In genomic region chr1:227730630-227731151, GRCh38 we compare ENCODE assay signal across 11 cellular contexts. TPM values are rescaled to one million over a fixed set of nuclear protein-coding genes. Genes with fewer than 3 reads are reported as not detected.
DNase-seq lines count a peak whose midpoint lies in the region; ATAC-seq, FAIRE-seq and TF ChIP-seq lines count a peak whose summit lies in the region.
"Had no signal": no experiment of that assay in that cellular context is flagged by ENCODE, and none has a peak within 500 bp of the region (broad histone marks: within the 10 kb centered on the region; RNA-seq: fewer than 3 reads in every experiment).

No MANE protein-coding gene starts in this region.

- no peak overlapping the region for H3K4me3 Mint-ChIP-seq in activated CD4-positive, alpha-beta memory T cell treated with anti-CD3 and anti-CD28 coated beads, Interleukin-2, amount 10 ng/mL, durations not matched to agents 7 days and 5 days
- H3K4me3 Mint-ChIP-seq in activated CD4-positive, alpha-beta memory T cell treated with anti-CD3 and anti-CD28 coated beads for 36 hours = no peak overlapping the region

- H3K4me3 ChIP-seq in NT2/D1 (ENCODE audit: insufficient read length, low read depth) (no peak overlapping the region), esophagus muscularis mucosa (no peak overlapping the region), stomach (no peak overlapping the region)
- H3K4me3 ChIP-seq: ascending aorta, mucosa of descending colon, tibial artery had no signal

- FAIRE-seq in frontal cortex (lab: Jason Lieb, UNC) = no peak

- DNase-seq in activated CD4-positive, alpha-beta memory T cell treated with anti-CD3 and anti-CD28 coated beads, Interleukin-2, amount 10 ng/mL, durations not matched to agents 7 days and 5 days = peak; percentile 16
- no peak for DNase-seq in activated CD4-positive, alpha-beta memory T cell treated with anti-CD3 and anti-CD28 coated beads for 36 hours
- DNase-seq in NT2/D1 (ENCODE audit: low read depth, low spot score) (no peak), esophagus muscularis mucosa (ENCODE audit: extremely low spot score) (no peak), stomach (no peak), NCI-H524 (lab: John Stamatoyannopoulos, UW) (no peak), frontal cortex (ENCODE audit: low spot score in 2 of 2) (no peak)

- TF ChIP-seq POLR2A in esophagus muscularis mucosa (IDR thresholded peaks at IDR 0.05; ENCODE audit: low read depth) (no peak), stomach (IDR thresholded peaks at IDR 0.05) (no peak)

- TF ChIP-seq EP300 in esophagus muscularis mucosa (IDR thresholded peaks at IDR 0.05) (no peak), stomach (IDR thresholded peaks at IDR 0.05) (no peak)

- peaks cover 4% of the 10 kb centered on the region for H3K9me3 Mint-ChIP-seq in activated CD4-positive, alpha-beta memory T cell treated with anti-CD3 and anti-CD28 coated beads, Interleukin-2, amount 10 ng/mL, durations not matched to agents 7 days and 5 days
- no peaks in the 10 kb centered on the region for H3K9me3 Mint-ChIP-seq in activated CD4-positive, alpha-beta memory T cell treated with anti-CD3 and anti-CD28 coated beads for 36 hours

- H3K36me3 ChIP-seq in NT2/D1 (ENCODE audit: insufficient read depth, insufficient read length, low read length) (peaks cover 35% of the 10 kb centered on the region), esophagus muscularis mucosa (peaks cover 0 to 30% (median 27%) of the 10 kb centered on the region in 4 donors), stomach (peaks cover 16 to 30% (median 25%) of the 10 kb centered on the region in 4 donors)

- peak overlapping the region; percentile 47 for H3K27ac Mint-ChIP-seq in activated CD4-positive, alpha-beta memory T cell treated with anti-CD3 and anti-CD28 coated beads, Interleukin-2, amount 10 ng/mL, durations not matched to agents 7 days and 5 days
- no peak overlapping the region for H3K27ac Mint-ChIP-seq in activated CD4-positive, alpha-beta memory T cell treated with anti-CD3 and anti-CD28 coated beads for 36 hours

- POLR2A ChIA-PET in activated CD4-positive, alpha-beta memory T cell treated with anti-CD3 and anti-CD28 coated beads, Interleukin-2, amount 10 ng/mL, durations not matched to agents 7 days and 5 days (lab: Charles Lee) = interaction anchor here (1.1 to 1.7 kb wide), 5 partner anchors 14 to 352 kb away, joined by 3 to 8 read pairs (median 4); partner anchors contain the start of gene ARF1
- POLR2A ChIA-PET in activated CD4-positive, alpha-beta memory T cell treated with anti-CD3 and anti-CD28 coated beads for 36 hours (lab: Charles Lee) = no interaction called here

- H3K36me3 Mint-ChIP-seq in activated CD4-positive, alpha-beta memory T cell treated with anti-CD3 and anti-CD28 coated beads, Interleukin-2, amount 10 ng/mL, durations not matched to agents 7 days and 5 days (ENCODE audit: low read depth) = peaks cover 22% of the 10 kb centered on the region
- peaks cover 8% of the 10 kb centered on the region for H3K36me3 Mint-ChIP-seq in activated CD4-positive, alpha-beta memory T cell treated with anti-CD3 and anti-CD28 coated beads for 36 hours

- ATAC-seq in HG03442 (IDR thresholded peaks at IDR 0.05; ENCODE audit: unreplicated experiment) = no peak

- H3K27me3 ChIP-seq in NT2/D1 (ENCODE audit: insufficient read depth, insufficient read length) (no peaks in the 10 kb centered on the region), esophagus muscularis mucosa (no peaks in the 10 kb centered on the region), stomach (peaks cover 0 to 3% (median 0%) of the 10 kb centered on the region in 3 donors)
- H3K27me3 ChIP-seq: ascending aorta, tibial artery had no signal

- H3K9me3 ChIP-seq in NT2/D1 (ENCODE audit: insufficient read depth, low read length) (no peaks in the 10 kb centered on the region), esophagus muscularis mucosa (no peaks in the 10 kb centered on the region), stomach (no peaks in the 10 kb centered on the region)
- H3K9me3 ChIP-seq: ascending aorta, mucosa of descending colon, tibial artery had no signal

- H3K27me3 Mint-ChIP-seq in activated CD4-positive, alpha-beta memory T cell treated with anti-CD3 and anti-CD28 coated beads, Interleukin-2, amount 10 ng/mL, durations not matched to agents 7 days and 5 days = peaks cover 7% of the 10 kb centered on the region
- H3K27me3 Mint-ChIP-seq in activated CD4-positive, alpha-beta memory T cell treated with anti-CD3 and anti-CD28 coated beads for 36 hours = peaks cover 4% of the 10 kb centered on the region

- H3K27ac ChIP-seq in esophagus muscularis mucosa (replicated peaks in 1 of 4) = peak overlapping the region in 3 of 4 donors; percentile 44 to 84 (median 77)
- peak overlapping the region in 3 of 5 donors; percentile 4 to 85 (median 25) for H3K27ac ChIP-seq in stomach
- H3K27ac ChIP-seq: ascending aorta, tibial artery had no signal

- H3K4me1 ChIP-seq in NT2/D1 (ENCODE audit: insufficient read depth, insufficient read length) = peaks cover 25% of the 10 kb centered on the region
- peaks cover 39 to 66% (median 59%) of the 10 kb centered on the region in 4 donors for H3K4me1 ChIP-seq in esophagus muscularis mucosa
- peaks cover 28 to 65% (median 57%) of the 10 kb centered on the region in 4 donors for H3K4me1 ChIP-seq in stomach

- TF ChIP-seq CTCF in esophagus muscularis mucosa (IDR thresholded peaks at IDR 0.05) = no peak
- TF ChIP-seq CTCF in stomach (IDR thresholded peaks at IDR 0.05) = no peak

- peak overlapping the region; percentile 45 for H3K9ac ChIP-seq in NT2/D1 (ENCODE audit: insufficient read length, low read depth)

- 76% methylated on average over 4 of the region's 16 CpGs for WGBS in esophagus muscularis mucosa
- WGBS in stomach, 5 donors = 51 to 63% (median 59%) methylated on average over 9 to 16 of the region's 16 CpGs

- CTCF ChIA-PET in activated CD4-positive, alpha-beta memory T cell treated with anti-CD3 and anti-CD28 coated beads, Interleukin-2, amount 10 ng/mL, durations not matched to agents 7 days and 5 days (lab: Charles Lee) = interaction anchor here (1.0 to 2.0 kb wide), 6 partner anchors 32 to 188 kb away, joined by 3 to 7 read pairs (median 4); partner anchors contain the start of gene ZNF678
- CTCF ChIA-PET in activated CD4-positive, alpha-beta memory T cell treated with anti-CD3 and anti-CD28 coated beads for 36 hours (lab: Charles Lee) = interaction anchor here (1.1 to 2.8 kb wide), 5 partner anchors 32 to 223 kb away, joined by 3 to 14 read pairs (median 6); no protein-coding TSS in a partner anchor

- intact Hi-C loops in activated CD4-positive, alpha-beta memory T cell treated with anti-CD3 and anti-CD28 coated beads for 36 hours (cut with micrococcal nuclease) = loop anchor here (10.0 kb wide), 1 partner anchor 434 kb away; the partner anchor contains the start of gene IBA57
- intact Hi-C loops in esophagus muscularis mucosa (cut with DNase I) = no loop called here
- intact Hi-C loops in stomach (cut with DNase I; ENCODE audit: low total_unique reads) = loop anchor here (10.0 kb wide), 1 partner anchor 186 kb away; no protein-coding TSS in a partner anchor

- H3K4me1 Mint-ChIP-seq in activated CD4-positive, alpha-beta memory T cell treated with anti-CD3 and anti-CD28 coated beads, Interleukin-2, amount 10 ng/mL, durations not matched to agents 7 days and 5 days = peaks cover 46% of the 10 kb centered on the region
- H3K4me1 Mint-ChIP-seq in activated CD4-positive, alpha-beta memory T cell treated with anti-CD3 and anti-CD28 coated beads for 36 hours (ENCODE audit: low read depth) = peaks cover 33% of the 10 kb centered on the region

RNA-seq across cellular contexts. Expression of gene JMJD4, which starts 4.4 kb away (rescaled TPM):
- total RNA-seq in activated CD4-positive, alpha-beta memory T cell treated with anti-CD3 and anti-CD28 coated beads, Interleukin-2, amount 10 ng/mL, durations not matched to agents 7 days and 5 days = 10 to 100 TPM; 23.7 to 25.0 TPM
- total RNA-seq in activated CD4-positive, alpha-beta memory T cell treated with anti-CD3 and anti-CD28 coated beads for 36 hours = 10 to 100 TPM; 15.2 to 16.1 TPM
- 10 to 100 TPM; 10.8 to 18.4 (median 14.2) TPM for total RNA-seq in esophagus muscularis mucosa
- 10 to 100 TPM in 3 of 5 donors, 1 to 10 TPM in 2; 2.3 to 26.8 (median 17.5) TPM for total RNA-seq in stomach
- polyA plus RNA-seq in stomach = 10 to 100 TPM in 2 of 3 donors, 1 to 10 TPM in 1; 8.2 to 11.9 (median 10.7) TPM
- total RNA-seq in frontal cortex = 15.9 TPM

RNA-seq across cellular contexts. Expression of gene SNAP47, which starts 4.5 kb away (rescaled TPM):
- total RNA-seq in activated CD4-positive, alpha-beta memory T cell treated with anti-CD3 and anti-CD28 coated beads, Interleukin-2, amount 10 ng/mL, durations not matched to agents 7 days and 5 days = 10 to 100 TPM; 55.3 to 59.4 TPM
- 10 to 100 TPM; 30.9 to 32.5 TPM for total RNA-seq in activated CD4-positive, alpha-beta memory T cell treated with anti-CD3 and anti-CD28 coated beads for 36 hours
- total RNA-seq in esophagus muscularis mucosa (10 to 100 TPM; 26.6 to 41.0 (median 38.8) TPM), stomach (100 to 1,000 TPM in 1 of 5 donors, 10 to 100 TPM in 4; 24.8 to 117 (median 73.0) TPM), frontal cortex (70.5 TPM)
- 10 to 100 TPM; 13.7 to 20.8 (median 16.9) TPM for polyA plus RNA-seq in stomach
